27 cellular contexts compared by ENCODE assay signal in the genomic region with DNA sequence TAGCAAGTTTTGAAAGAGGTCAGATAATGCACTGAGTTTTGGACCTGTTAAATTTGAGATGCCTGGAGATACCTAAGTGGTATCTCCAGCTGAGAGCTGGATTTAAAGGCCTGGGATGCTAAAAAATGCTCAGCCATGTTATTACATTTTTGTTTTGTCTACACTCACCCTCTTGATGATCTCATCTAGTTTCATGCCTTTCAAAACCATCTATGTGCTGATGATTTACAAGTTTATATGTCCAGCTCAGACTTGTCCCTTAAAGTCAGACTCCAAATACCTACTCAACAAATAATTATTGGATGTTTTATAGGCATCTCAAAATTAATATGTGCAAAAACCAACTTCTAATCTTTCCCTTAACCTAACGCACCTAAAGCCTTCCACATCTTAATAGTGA.
"Had no signal": no experiment of that assay in that cellular context is flagged by ENCODE, and none has a peak within 500 bp of the region (broad histone marks: within the 10 kb centered on the region; RNA-seq: fewer than 3 reads in every experiment).

No MANE protein-coding gene starts in this region.

- H3K4me1 ChIP-seq: ascending aorta, gastrocnemius medialis, heart right ventricle had no signal

- H3K27ac ChIP-seq: ascending aorta, gastrocnemius medialis, heart right ventricle, WERI-Rb-1 had no signal

- DNase-seq: activated B cell treated with CpG ODN at 0.5 μM for 24 hours; activated CD4-positive, alpha-beta memory T cell treated with anti-CD3 and anti-CD28 coated beads for 36 hours; activated CD4-positive, alpha-beta T cell treated with anti-CD3 and anti-CD28 coated beads, Interleukin-2, amount 10 ng/mL, durations not matched to agents 24 days and 14 days; activated CD8-positive, alpha-beta memory T cell treated with anti-CD3 and anti-CD28 coated beads, Interleukin-2, amount 10 ng/mL, durations not matched to agents 7 days and 5 days; activated CD8-positive, alpha-beta memory T cell treated with anti-CD3 and anti-CD28 coated beads, Interleukin-2, amount 50 U/mL, for 4 hours; activated CD8-positive, alpha-beta T cell treated with anti-CD3 and anti-CD28 coated beads, Interleukin-2, amount 10 ng/mL, durations not matched to agents 7 days and 5 days; activated effector memory CD4-positive, alpha-beta T cell treated with anti-CD3 and anti-CD28 coated beads, Interleukin-2, amount 50 U/mL, for 16 hours; activated naive CD4-positive, alpha-beta T cell treated with anti-CD3 and anti-CD28 coated beads for 36 hours; activated naive CD8-positive, alpha-beta T cell treated with anti-CD3 and anti-CD28 coated beads for 36 hours; activated T-cell treated with anti-CD3 and anti-CD28 coated beads, Interleukin-2, amount 50 U/mL, for 1 hour; activated T-cell treated with anti-CD3 and anti-CD28 coated beads, Interleukin-2, amount 50 U/mL, for 48 hours; caudate nucleus; cortex of kidney; dermis blood vessel endothelial cell; effector CD4-positive, alpha-beta T cell; effector memory CD8-positive, alpha-beta T cell; foreskin fibroblast; gastrocnemius medialis; glutamatergic neuron; heart right ventricle; T-helper 1 cell; T-helper 17 cell; T1000; WERI-Rb-1 had no signal

- H3K27me3 ChIP-seq: ascending aorta, gastrocnemius medialis had no signal

- ATAC-seq: activated CD4-positive, CD25-positive, alpha-beta regulatory T cell treated with anti-CD3 and anti-CD28 coated beads, Interleukin-2, amount 50 U/mL, for 24 hours; activated CD8-positive, alpha-beta memory T cell treated with anti-CD3 and anti-CD28 coated beads, Interleukin-2, amount 10 ng/mL, durations not matched to agents 7 days and 5 days; activated CD8-positive, alpha-beta T cell treated with anti-CD3 and anti-CD28 coated beads, Interleukin-2, amount 10 ng/mL, durations not matched to agents 7 days and 5 days; effector memory CD8-positive, alpha-beta T cell; esophagus mucosa; gastrocnemius medialis; heart right ventricle; T-helper 17 cell had no signal

- H3K36me3 ChIP-seq: ascending aorta, gastrocnemius medialis, heart right ventricle, WERI-Rb-1 had no signal

- H3K9me3 ChIP-seq: ascending aorta, gastrocnemius medialis had no signal

- H3K4me3 ChIP-seq: ascending aorta, gastrocnemius medialis, heart right ventricle had no signal
